In genomic region chr2:121095257-121096080, GRCh38 we compare ENCODE assay signal across 8 cellular contexts.
DNase-seq lines count a peak whose midpoint lies in the region; ATAC-seq and TF ChIP-seq lines count a peak whose summit lies in the region.

No MANE protein-coding gene starts in this region.

- DNase-seq in NCI-H1417 (lab: John Stamatoyannopoulos, UW) (peak; percentile 57 to 83 (median 65)), NCI-H1417 treated with DMSO at 0.1 percent for 48 hours (lab: John Stamatoyannopoulos, UW) (no peak), H7 (peak; percentile 87), NCI-H226 (peak; percentile 68), astrocyte of the cerebellum (ENCODE audit: low read depth) (peak; percentile 44), inferior parietal cortex (ENCODE audit: extremely low spot score) (peak; percentile 70), suprapubic skin (ENCODE audit: low spot score in 2 of 2) (no peak)

- no peak for TF ChIP-seq POLR2A in suprapubic skin (IDR thresholded peaks at IDR 0.05)

- no peak overlapping the region for H3K4me3 ChIP-seq in H7 (ENCODE audit: insufficient read depth, low read depth, low read length)
- no peak overlapping the region for H3K4me3 ChIP-seq in astrocyte of the cerebellum (ENCODE audit: low read depth, low read length)
- no peak overlapping the region for H3K4me3 ChIP-seq in suprapubic skin

- in situ Hi-C loops in astrocyte of the cerebellum (cut with HindIII; ENCODE audit: low sequenced_read_pairs) = no loop called here

- TF ChIP-seq CTCF in astrocyte of the cerebellum (IDR thresholded peaks at IDR 0.05; ENCODE audit: low read depth, low read length, missing control alignments) (peak; percentile 89), suprapubic skin (IDR thresholded peaks at IDR 0.05) (peak; percentile 64 to 71)

- H3K27ac ChIP-seq in suprapubic skin = no peak overlapping the region

- TF ChIP-seq EP300 in suprapubic skin (IDR thresholded peaks at IDR 0.05) = no peak

- ATAC-seq in HG02588 (IDR thresholded peaks at IDR 0.05; ENCODE audit: unreplicated experiment) = no peak

- H3K9me3 ChIP-seq in suprapubic skin = peaks cover 4% of the 10 kb centered on the region

- H3K36me3 ChIP-seq in H7 (replicated peaks; ENCODE audit: control insufficient read depth, insufficient read depth, low read length) = no peaks in the 10 kb centered on the region
- H3K36me3 ChIP-seq in suprapubic skin = no peaks in the 10 kb centered on the region

- peaks cover 5% of the 10 kb centered on the region for H3K4me1 ChIP-seq in suprapubic skin

- H3K27me3 ChIP-seq in H7 (ENCODE audit: control insufficient read depth, insufficient read depth, low read length) (no peaks in the 10 kb centered on the region; the same call in 1 of the 2 replicates), suprapubic skin (no peaks in the 10 kb centered on the region)

- 33% methylated on average over 16 of the region's 19 CpGs for WGBS in suprapubic skin

Comparison
In these comparisons a context has a peak if more than half of its experiments do, and no peak if none do; other contexts are left out.
1. DNase-seq: peak in NCI-H1417 (3 of 3), H7 (single experiment), NCI-H226 (single experiment), astrocyte of the cerebellum (single experiment) and inferior parietal cortex (single experiment); none in NCI-H1417 treated with DMSO at 0.1 percent for 48 hours (single experiment) and suprapubic skin (0 of 2).